9 cellular contexts compared by ENCODE assay signal in the genomic region with DNA sequence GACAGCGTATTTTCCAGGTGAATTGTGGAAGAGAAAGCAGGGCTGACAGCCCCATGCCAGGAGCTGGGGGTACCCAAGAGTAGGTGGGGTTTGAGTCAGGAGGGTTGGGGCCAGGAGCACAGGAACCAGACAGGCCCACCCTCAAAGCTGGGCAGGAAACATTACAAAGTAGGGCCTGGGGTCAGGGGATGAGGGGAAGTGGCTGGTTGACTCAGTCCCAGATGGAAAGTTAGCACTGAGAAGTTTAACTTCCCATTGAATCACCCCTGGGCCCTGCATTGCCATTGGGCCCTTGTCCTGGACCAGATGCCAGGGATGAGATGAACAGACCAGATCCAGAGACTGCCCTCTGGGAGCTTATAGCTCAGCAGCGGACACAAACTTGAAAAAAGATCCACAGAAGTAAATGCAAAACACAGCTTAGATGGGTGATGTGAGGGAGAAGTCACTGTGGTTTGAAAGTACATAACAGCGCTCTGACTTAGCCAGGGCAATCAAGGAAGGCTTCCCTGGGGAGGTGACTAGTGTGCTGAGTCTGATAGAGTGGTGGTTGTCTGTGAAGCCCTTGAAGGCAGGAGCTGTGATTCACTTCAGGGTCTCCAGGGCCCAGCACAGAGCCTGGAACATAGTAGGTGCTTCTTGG. TPM values are rescaled to one million over a fixed set of nuclear protein-coding genes. Genes with fewer than 3 reads are reported as not detected.
DNase-seq lines count a peak whose midpoint lies in the region; ATAC-seq and TF ChIP-seq lines count a peak whose summit lies in the region.
"Had no signal": no experiment of that assay in that cellular context is flagged by ENCODE, and none has a peak within 500 bp of the region (broad histone marks: within the 10 kb centered on the region; RNA-seq: fewer than 3 reads in every experiment).

No MANE protein-coding gene starts in this region.

- H3K27ac Mint-ChIP-seq in dendritic cell treated with granulocyte-macrophage colony-stimulating factor and Interleukin-4, amounts not matched to agents 40 ng/mL and 50 ng/mL, for 4 days = peak overlapping the region; percentile 40
- no peak overlapping the region for H3K27ac Mint-ChIP-seq in neural progenitor cell

- H3K4me3 ChIP-seq in BJ (ENCODE audit: low read depth, low read length) = peak overlapping the region; percentile 97
- no peak overlapping the region for H3K4me3 ChIP-seq in neural progenitor cell

- H3K79me2 ChIP-seq in neural progenitor cell (ENCODE audit: low read depth) = no peaks in the 10 kb centered on the region

- H3K4me2 ChIP-seq in neural progenitor cell = no peak overlapping the region

- H3F3A ChIP-seq in neural progenitor cell (ENCODE audit: low read depth) = peaks cover 28% of the 10 kb centered on the region

- no peak overlapping the region for H2AFZ ChIP-seq in neural progenitor cell (replicated peaks)

- intact Hi-C loops in dendritic cell treated with granulocyte-macrophage colony-stimulating factor and Interleukin-4, amounts not matched to agents 40 ng/mL and 50 ng/mL, for 4 days (cut with micrococcal nuclease) = loop anchor here (10.0 kb wide), 1 partner anchor 59 kb away; no protein-coding TSS in a partner anchor

- H3K27me3 ChIP-seq in BJ (ENCODE audit: control insufficient read depth, insufficient read depth, low read length) (no peaks in the 10 kb centered on the region), neural progenitor cell (peaks cover 53% of the 10 kb centered on the region)

- H4K20me1 ChIP-seq in neural progenitor cell (ENCODE audit: low read depth) = peaks cover 17% of the 10 kb centered on the region

- POLR2A ChIA-PET in BJ (lab: Charles Lee) = no interaction called here

- H3K9me3 ChIP-seq in neural progenitor cell (ENCODE audit: low read depth) = no peaks in the 10 kb centered on the region

- peaks cover 76% of the 10 kb centered on the region for H3K4me1 Mint-ChIP-seq in dendritic cell treated with granulocyte-macrophage colony-stimulating factor and Interleukin-4, amounts not matched to agents 40 ng/mL and 50 ng/mL, for 4 days (ENCODE audit: low read depth)
- H3K4me1 Mint-ChIP-seq in neural progenitor cell = peaks cover 24% of the 10 kb centered on the region

- H3K36me3 ChIP-seq in BJ (ENCODE audit: control insufficient read depth, insufficient read depth, low read length) (peaks cover 1% of the 10 kb centered on the region), neural progenitor cell (no peaks in the 10 kb centered on the region)

- ATAC-seq in omental fat pad (ENCODE audit: low FRiP score) (no peak), HG03135 (IDR thresholded peaks at IDR 0.05; ENCODE audit: unreplicated experiment) (no peak), GM21576 (IDR thresholded peaks at IDR 0.05; ENCODE audit: unreplicated experiment) (no peak)

- TF ChIP-seq CTCF in BJ (IDR thresholded peaks at IDR 0.05; ENCODE audit: insufficient read depth, low read depth, low read length) (no peak), neural progenitor cell (IDR thresholded peaks at IDR 0.05) (no peak), omental fat pad (IDR thresholded peaks at IDR 0.05) (no peak)

- CTCF ChIA-PET in BJ (lab: Yijun Ruan, JAX) = interaction anchor here (0.6 to 2.7 kb wide), 3 partner anchors 89 to 1922 kb away, joined by 3 to 10 read pairs (median 4); no protein-coding TSS in a partner anchor

- H3K4me1 ChIP-seq in neural progenitor cell = peaks cover 9% of the 10 kb centered on the region

- H3K9ac ChIP-seq in neural progenitor cell = no peak overlapping the region

- DNase-seq in BJ (ENCODE audit: low read depth) (no peak), M059J (ENCODE audit: low read depth) (peak; percentile 48), neural progenitor cell (ENCODE audit: low spot score) (no peak), omental fat pad (ENCODE audit: low spot score) (no peak)
- no peak for DNase-seq in activated effector memory CD4-positive, alpha-beta T cell treated with anti-CD3 and anti-CD28 coated beads, Interleukin-2, amount 50 U/mL, for 16 hours
- DNase-seq: NCI-H1436 treated with DMSO at 0.1 percent for 48 hours had no signal

- H3K4me3 Mint-ChIP-seq in dendritic cell treated with granulocyte-macrophage colony-stimulating factor and Interleukin-4, amounts not matched to agents 40 ng/mL and 50 ng/mL, for 4 days = peak overlapping the region; percentile 63
- peak overlapping the region; percentile 89 for H3K4me3 Mint-ChIP-seq in neural progenitor cell

- H3K27me3 Mint-ChIP-seq in dendritic cell treated with granulocyte-macrophage colony-stimulating factor and Interleukin-4, amounts not matched to agents 40 ng/mL and 50 ng/mL, for 4 days = peaks cover 11% of the 10 kb centered on the region
- peaks cover 2% of the 10 kb centered on the region for H3K27me3 Mint-ChIP-seq in neural progenitor cell (ENCODE audit: insufficient read depth, low read depth)

- no peaks in the 10 kb centered on the region for H3K36me3 Mint-ChIP-seq in dendritic cell treated with granulocyte-macrophage colony-stimulating factor and Interleukin-4, amounts not matched to agents 40 ng/mL and 50 ng/mL, for 4 days (ENCODE audit: low read depth)
- no peaks in the 10 kb centered on the region for H3K36me3 Mint-ChIP-seq in neural progenitor cell

- H3K9me3 Mint-ChIP-seq in dendritic cell treated with granulocyte-macrophage colony-stimulating factor and Interleukin-4, amounts not matched to agents 40 ng/mL and 50 ng/mL, for 4 days = no peaks in the 10 kb centered on the region
- H3K9me3 Mint-ChIP-seq in neural progenitor cell = no peaks in the 10 kb centered on the region

- no peak overlapping the region for H3K27ac ChIP-seq in neural progenitor cell

RNA-seq across cellular contexts. Expression of a gene that starts 2.2 kb away (rescaled TPM):
- 14.1 and 14.8 TPM in 2 replicates for polyA plus RNA-seq in BJ (2011; rRNA removed)
- polyA minus RNA-seq in BJ (2011; rRNA and poly(A)+ RNA removed) = 5.0 and 5.8 TPM in 2 replicates
- 9.1 and 13.5 TPM in 2 replicates for total RNA-seq in M059J (2014; rRNA removed; shearing (Covaris generic))
- total RNA-seq in neural progenitor cell (ENCODE audit: low replicate concordance) (0.90 and 4.2 TPM in 2 replicates), omental fat pad (100 to 1,000 TPM in 3 of 4 donors, 10 to 100 TPM in 1; 73.9 to 334 (median 202) TPM)

RNA-seq across cellular contexts. Expression of a gene that starts 22.3 kb away (rescaled TPM):
- polyA plus RNA-seq in BJ (2011; rRNA removed) = 10.1 and 14.9 TPM in 2 replicates
- polyA minus RNA-seq in BJ (2011; rRNA and poly(A)+ RNA removed) = 19.5 and 23.0 TPM in 2 replicates
- total RNA-seq in M059J (2014; rRNA removed; shearing (Covaris generic)) = 0.96 TPM in 1 of 2 replicates, not detected in the other
- total RNA-seq in neural progenitor cell (ENCODE audit: low replicate concordance) = 20.1 and 29.4 TPM in 2 replicates
- 10 to 100 TPM; 30.8 to 58.5 (median 45.1) TPM for total RNA-seq in omental fat pad

Comparison
In these comparisons a context has a peak if more than half of its experiments do, and no peak if none do; other contexts are left out.
1. RNA of a gene that starts 22.3 kb away (total RNA-seq): 30.8 to 58.5 TPM in omental fat pad and 20.1 to 29.4 TPM in neural progenitor cell; 0.96 TPM in M059J; every median in the first group is over 10 times any median in the second.